In the genomic region with DNA sequence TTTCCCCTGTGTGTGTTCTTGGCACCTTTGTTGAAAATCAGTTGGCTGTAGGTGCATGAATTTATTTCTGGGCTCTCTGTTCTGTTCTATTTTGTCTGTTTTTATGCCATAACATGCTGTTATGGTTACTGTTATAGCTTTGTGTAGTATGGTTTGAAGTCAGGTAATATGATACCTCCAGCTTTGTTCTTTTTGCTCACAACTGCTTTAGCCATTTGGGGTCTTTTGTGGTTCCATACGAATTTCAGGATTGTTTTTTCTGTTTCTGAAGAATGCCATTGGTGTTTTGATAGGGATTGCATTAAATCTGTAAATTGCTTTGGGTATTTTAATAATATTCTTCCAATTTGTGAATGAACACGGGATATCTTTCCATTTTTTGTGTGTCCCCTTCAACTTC, we compare ENCODE assay signal across 25 cellular contexts. TPM values are rescaled to one million over a fixed set of nuclear protein-coding genes. Genes with fewer than 3 reads are reported as not detected.
DNase-seq lines count a peak whose midpoint lies in the region; ATAC-seq and TF ChIP-seq lines count a peak whose summit lies in the region.
"Had no signal": no experiment of that assay in that cellular context is flagged by ENCODE, and none has a peak within 500 bp of the region (broad histone marks: within the 10 kb centered on the region; RNA-seq: fewer than 3 reads in every experiment).

No MANE protein-coding gene starts in this region.

- CTCF ChIA-PET in activated CD4-positive, alpha-beta T cell treated with anti-CD3 and anti-CD28 coated beads for 36 hours (lab: Charles Lee), result interaction anchor here (1.3 kb wide), 1 partner anchor 253 kb away, joined by 3 read pairs; no protein-coding TSS in a partner anchor
- CTCF ChIA-PET in PC-9 (lab: Charles Lee), result no interaction called here

- peaks cover 17% of the 10 kb centered on the region for H3K4me1 ChIP-seq in CD4-positive, CD25-positive, alpha-beta regulatory T cell (ENCODE audit: control insufficient read depth, insufficient read depth, low read length, poor library complexity, severe bottlenecking)
- peaks cover 7% of the 10 kb centered on the region for H3K4me1 ChIP-seq in PC-9 (replicated peaks; ENCODE audit: insufficient read depth)

- no peak overlapping the region for H3K4me2 ChIP-seq in PC-9
- H3K4me2 ChIP-seq: BLaER1 had no signal

- H3K36me3 Mint-ChIP-seq in activated CD4-positive, alpha-beta T cell treated with anti-CD3 and anti-CD28 coated beads for 36 hours (ENCODE audit: low read depth), result peaks cover 69% of the 10 kb centered on the region
- H3K36me3 Mint-ChIP-seq in activated CD4-positive, alpha-beta T cell treated with anti-CD3 and anti-CD28 coated beads, Interleukin-2, amount 10 ng/mL, durations not matched to agents 24 days and 14 days (ENCODE audit: low read depth), result peaks cover 70% of the 10 kb centered on the region
- H3K36me3 Mint-ChIP-seq in CD4-positive, CD25-positive, alpha-beta regulatory T cell, result peaks cover 44% of the 10 kb centered on the region
- H3K36me3 Mint-ChIP-seq in T-helper 17 cell (ENCODE audit: low read depth) (peaks cover 20% of the 10 kb centered on the region), nephron (ENCODE audit: low read depth) (peaks cover 66% of the 10 kb centered on the region)

- H3K9me3 Mint-ChIP-seq in activated CD4-positive, alpha-beta T cell treated with anti-CD3 and anti-CD28 coated beads for 36 hours (ENCODE audit: low read depth), result no peaks in the 10 kb centered on the region
- no peaks in the 10 kb centered on the region for H3K9me3 Mint-ChIP-seq in activated CD4-positive, alpha-beta T cell treated with anti-CD3 and anti-CD28 coated beads, Interleukin-2, amount 10 ng/mL, durations not matched to agents 24 days and 14 days
- H3K9me3 Mint-ChIP-seq in CD4-positive, CD25-positive, alpha-beta regulatory T cell, result peaks cover 0 to 3% (median 0%) of the 10 kb centered on the region in 7 donors
- H3K9me3 Mint-ChIP-seq in nephron, result no peaks in the 10 kb centered on the region
- H3K9me3 Mint-ChIP-seq: CD8-positive, alpha-beta T cell had no signal

- intact Hi-C loops in activated CD4-positive, alpha-beta T cell treated with anti-CD3 and anti-CD28 coated beads for 36 hours (cut with DNase I, micrococcal nuclease), result no loop called here
- intact Hi-C loops in activated CD4-positive, alpha-beta T cell treated with anti-CD3 and anti-CD28 coated beads, Interleukin-2, amount 10 ng/mL, durations not matched to agents 24 days and 14 days (cut with micrococcal nuclease), result no loop called here
- intact Hi-C loops in PC-9 (cut with micrococcal nuclease; ENCODE audit: unreplicated experiment), result no loop called here

- H3K27me3 ChIP-seq in CD4-positive, CD25-positive, alpha-beta regulatory T cell (ENCODE audit: control insufficient read depth, insufficient read depth, low read length), result no peaks in the 10 kb centered on the region
- no peaks in the 10 kb centered on the region for H3K27me3 ChIP-seq in PC-9 (ENCODE audit: insufficient read depth, low read depth)
- H3K27me3 ChIP-seq: BLaER1, MG63 had no signal

- H3K27ac ChIP-seq in CD4-positive, CD25-positive, alpha-beta regulatory T cell (ENCODE audit: insufficient read depth, low read length, poor library complexity, severe bottlenecking), result no peak overlapping the region
- H3K27ac ChIP-seq in PC-9, result no peak overlapping the region
- H3K27ac ChIP-seq: 22Rv1, BLaER1 had no signal

- no peaks in the 10 kb centered on the region for H3F3A ChIP-seq in PC-9 (ENCODE audit: insufficient read depth, low read depth)

- POLR2A ChIA-PET in activated CD4-positive, alpha-beta T cell treated with anti-CD3 and anti-CD28 coated beads for 36 hours (lab: Charles Lee), result no interaction called here
- POLR2A ChIA-PET in PC-9 (lab: Charles Lee; ENCODE audit: unreplicated experiment), result no interaction called here

- H3K4me1 Mint-ChIP-seq in activated CD4-positive, alpha-beta T cell treated with anti-CD3 and anti-CD28 coated beads for 36 hours, result peaks cover 39% of the 10 kb centered on the region
- H3K4me1 Mint-ChIP-seq in activated CD4-positive, alpha-beta T cell treated with anti-CD3 and anti-CD28 coated beads, Interleukin-2, amount 10 ng/mL, durations not matched to agents 24 days and 14 days, result peaks cover 33% of the 10 kb centered on the region
- H3K4me1 Mint-ChIP-seq in CD4-positive, CD25-positive, alpha-beta regulatory T cell, result peaks cover 13 to 49% (median 39%) of the 10 kb centered on the region in 4 donors
- H3K4me1 Mint-ChIP-seq in T-helper 17 cell (peaks cover 37% of the 10 kb centered on the region), nephron (peaks cover 25% of the 10 kb centered on the region)

- no peak for DNase-seq in activated CD4-positive, alpha-beta T cell treated with anti-CD3 and anti-CD28 coated beads for 36 hours
- DNase-seq in activated CD4-positive, alpha-beta T cell treated with anti-CD3 and anti-CD28 coated beads, Interleukin-2, amount 10 ng/mL, durations not matched to agents 24 days and 14 days, result no peak
- no peak for DNase-seq in CD4-positive, CD25-positive, alpha-beta regulatory T cell
- no peak for DNase-seq in T-helper 17 cell
- no peak for DNase-seq in PC-9
- no peak for DNase-seq in NCI-H187 treated with DMSO at 0.1 percent for 48 hours (lab: John Stamatoyannopoulos, UW)
- DNase-seq in GM10266 (ENCODE audit: extremely low spot score), result no peak
- DNase-seq: ACHN; Calu3; CD8-positive, alpha-beta T cell; DMS153; Kasumi-1; MG63; NCI-H1417 treated with DMSO at 0.1 percent for 48 hours; NCI-H187; NCI-H2227 treated with DMSO at 0.1 percent for 48 hours; NCI-H510A; NCI-H748 treated with DMSO at 0.1 percent for 48 hours had no signal

- H3K27ac Mint-ChIP-seq in activated CD4-positive, alpha-beta T cell treated with anti-CD3 and anti-CD28 coated beads for 36 hours, result peak overlapping the region; percentile 19
- H3K27ac Mint-ChIP-seq in activated CD4-positive, alpha-beta T cell treated with anti-CD3 and anti-CD28 coated beads, Interleukin-2, amount 10 ng/mL, durations not matched to agents 24 days and 14 days, result no peak overlapping the region
- peak overlapping the region in 2 of 3 donors; percentile 35 to 39 for H3K27ac Mint-ChIP-seq in CD4-positive, CD25-positive, alpha-beta regulatory T cell
- H3K27ac Mint-ChIP-seq in T-helper 17 cell (peak overlapping the region; percentile 32), nephron (peak overlapping the region in 1 of 3 experiments; percentile 38)

- no peaks in the 10 kb centered on the region for H3K9me2 ChIP-seq in PC-9 (ENCODE audit: insufficient read depth)

- ATAC-seq in activated CD4-positive, alpha-beta T cell treated with anti-CD3 and anti-CD28 coated beads for 36 hours, result no peak
- no peak for ATAC-seq in CD4-positive, CD25-positive, alpha-beta regulatory T cell (ENCODE audit: low read depth in 2 of 2)
- ATAC-seq in T-helper 17 cell, result no peak
- ATAC-seq: CD8-positive, alpha-beta T cell; HCT116; Panc1; SK-N-SH treated with all-trans-retinoic acid at 6 μM for 48 hours had no signal

- TF ChIP-seq CTCF in nephron (IDR thresholded peaks at IDR 0.05; ENCODE audit: unreplicated experiment in 3 of 3), result no peak
- no peak for TF ChIP-seq CTCF in PC-9 (conservative IDR thresholded peaks at IDR 0.05)
- TF ChIP-seq CTCF in GM10266 (IDR thresholded peaks at IDR 0.05; ENCODE audit: control insufficient read depth, insufficient read depth, low read depth, missing control alignments), result no peak

- peaks cover 24% of the 10 kb centered on the region for H3K79me2 ChIP-seq in PC-9 (ENCODE audit: low read depth)

- peaks cover 73% of the 10 kb centered on the region for H3K36me3 ChIP-seq in CD4-positive, CD25-positive, alpha-beta regulatory T cell (ENCODE audit: control insufficient read depth, insufficient read depth, low read length)
- peaks cover 3% of the 10 kb centered on the region; the same call in 1 of the 2 replicates for H3K36me3 ChIP-seq in PC-9 (ENCODE audit: low read depth)

- H3K9me3 ChIP-seq in CD4-positive, CD25-positive, alpha-beta regulatory T cell (ENCODE audit: control insufficient read depth in 2 of 2, low read length in 2 of 2), result no peaks in the 10 kb centered on the region
- H3K9me3 ChIP-seq in T-helper 17 cell (ENCODE audit: control insufficient read depth, low read length, poor library complexity, severe bottlenecking), result no peaks in the 10 kb centered on the region
- H3K9me3 ChIP-seq in PC-9 (ENCODE audit: insufficient read depth, low read depth), result no peaks in the 10 kb centered on the region
- H3K9me3 ChIP-seq: BLaER1, MG63 had no signal

- no peaks in the 10 kb centered on the region for H3K27me3 Mint-ChIP-seq in activated CD4-positive, alpha-beta T cell treated with anti-CD3 and anti-CD28 coated beads for 36 hours
- H3K27me3 Mint-ChIP-seq in activated CD4-positive, alpha-beta T cell treated with anti-CD3 and anti-CD28 coated beads, Interleukin-2, amount 10 ng/mL, durations not matched to agents 24 days and 14 days, result no peaks in the 10 kb centered on the region
- H3K27me3 Mint-ChIP-seq in CD4-positive, CD25-positive, alpha-beta regulatory T cell, result no peaks in the 10 kb centered on the region
- H3K27me3 Mint-ChIP-seq in T-helper 17 cell (no peaks in the 10 kb centered on the region), nephron (ENCODE audit: low read depth) (no peaks in the 10 kb centered on the region)

- no peak overlapping the region for H2AFZ ChIP-seq in PC-9

- BruUV-seq in PC-9 (replicated peaks; lab: Mats Ljungman, UMichigan), result no TSS peak

- no peak overlapping the region for H3K4me3 ChIP-seq in CD4-positive, CD25-positive, alpha-beta regulatory T cell (ENCODE audit: low read depth, low read length)
- no peak overlapping the region for H3K4me3 ChIP-seq in PC-9
- H3K4me3 ChIP-seq: BLaER1, MG63 had no signal

- H4K20me1 ChIP-seq in PC-9 (ENCODE audit: insufficient read depth), result no peaks in the 10 kb centered on the region

- no peak overlapping the region for H3K4me3 Mint-ChIP-seq in activated CD4-positive, alpha-beta T cell treated with anti-CD3 and anti-CD28 coated beads for 36 hours
- no peak overlapping the region for H3K4me3 Mint-ChIP-seq in activated CD4-positive, alpha-beta T cell treated with anti-CD3 and anti-CD28 coated beads, Interleukin-2, amount 10 ng/mL, durations not matched to agents 24 days and 14 days
- H3K4me3 Mint-ChIP-seq in CD4-positive, CD25-positive, alpha-beta regulatory T cell, result peak overlapping the region in 1 of 4 donors; percentile 83
- H3K4me3 Mint-ChIP-seq in T-helper 17 cell (no peak overlapping the region), nephron (peak overlapping the region; percentile 18 to 55 (median 22))
- H3K4me3 Mint-ChIP-seq: CD8-positive, alpha-beta T cell had no signal

RNA-seq across cellular contexts. Expression of a gene that starts 4.7 kb away (rescaled TPM):
- total RNA-seq in activated CD4-positive, alpha-beta T cell treated with anti-CD3 and anti-CD28 coated beads for 36 hours, result 10 to 100 TPM; 50.7 to 58.0 TPM
- total RNA-seq in activated CD4-positive, alpha-beta T cell treated with anti-CD3 and anti-CD28 coated beads, Interleukin-2, amount 10 ng/mL, durations not matched to agents 24 days and 14 days, result 53.5 and 54.0 TPM in 2 replicates
- total RNA-seq in CD4-positive, CD25-positive, alpha-beta regulatory T cell, result 35.4 TPM
- 1 to 10 TPM; 3.4 to 4.1 (median 3.7) TPM for polyA plus RNA-seq in CD4-positive, CD25-positive, alpha-beta regulatory T cell
- total RNA-seq in T-helper 17 cell (10 to 100 TPM; 28.4 to 37.3 TPM), PC-9 (2021) (30.0 and 36.2 TPM in 2 replicates)

RNA-seq across cellular contexts. Expression of a gene that starts 28.1 kb away (rescaled TPM):
- total RNA-seq in activated CD4-positive, alpha-beta T cell treated with anti-CD3 and anti-CD28 coated beads for 36 hours, result 1 to 10 TPM; 1.9 to 2.6 TPM
- total RNA-seq in activated CD4-positive, alpha-beta T cell treated with anti-CD3 and anti-CD28 coated beads, Interleukin-2, amount 10 ng/mL, durations not matched to agents 24 days and 14 days, result 1.2 and 1.7 TPM in 2 replicates
- 2.3 TPM for total RNA-seq in CD4-positive, CD25-positive, alpha-beta regulatory T cell
- under 1 TPM; 0.15 to 0.37 (median 0.29) TPM for polyA plus RNA-seq in CD4-positive, CD25-positive, alpha-beta regulatory T cell
- total RNA-seq in T-helper 17 cell, result 10 to 100 TPM in 1 of 2 donors, 1 to 10 TPM in 1; 2.3 to 27.0 TPM
- total RNA-seq in PC-9 (2021), result 0.72 TPM in 1 of 2 replicates, not detected in the other
- total RNA-seq: G401 had no signal

RNA-seq across cellular contexts. Expression of a gene that starts 58.1 kb away (rescaled TPM):
- 10 to 100 TPM; 21.9 to 22.5 TPM for total RNA-seq in activated CD4-positive, alpha-beta T cell treated with anti-CD3 and anti-CD28 coated beads for 36 hours
- total RNA-seq in activated CD4-positive, alpha-beta T cell treated with anti-CD3 and anti-CD28 coated beads, Interleukin-2, amount 10 ng/mL, durations not matched to agents 24 days and 14 days, result 47.0 and 51.2 TPM in 2 replicates
- total RNA-seq in CD4-positive, CD25-positive, alpha-beta regulatory T cell, result 39.9 TPM
- polyA plus RNA-seq in CD4-positive, CD25-positive, alpha-beta regulatory T cell, result 1 to 10 TPM in 3 of 4 donors, under 1 TPM in 1; 0.71 to 2.3 (median 1.5) TPM
- total RNA-seq in T-helper 17 cell (10 to 100 TPM; 28.9 to 37.0 TPM), PC-9 (2021) (23.8 and 27.4 TPM in 2 replicates)

Comparison
In these comparisons a context has a peak if more than half of its experiments do, and no peak if none do; other contexts are left out.
1. H3K4me3 Mint-ChIP-seq: peak in nephron (3 of 3); none in activated CD4-positive, alpha-beta T cell treated with anti-CD3 and anti-CD28 coated beads for 36 hours (single experiment), activated CD4-positive, alpha-beta T cell treated with anti-CD3 and anti-CD28 coated beads, Interleukin-2, amount 10 ng/mL, durations not matched to agents 24 days and 14 days (single experiment) and T-helper 17 cell (single experiment).